ENCODE assay signal across 8 cellular contexts in the genomic region with DNA sequence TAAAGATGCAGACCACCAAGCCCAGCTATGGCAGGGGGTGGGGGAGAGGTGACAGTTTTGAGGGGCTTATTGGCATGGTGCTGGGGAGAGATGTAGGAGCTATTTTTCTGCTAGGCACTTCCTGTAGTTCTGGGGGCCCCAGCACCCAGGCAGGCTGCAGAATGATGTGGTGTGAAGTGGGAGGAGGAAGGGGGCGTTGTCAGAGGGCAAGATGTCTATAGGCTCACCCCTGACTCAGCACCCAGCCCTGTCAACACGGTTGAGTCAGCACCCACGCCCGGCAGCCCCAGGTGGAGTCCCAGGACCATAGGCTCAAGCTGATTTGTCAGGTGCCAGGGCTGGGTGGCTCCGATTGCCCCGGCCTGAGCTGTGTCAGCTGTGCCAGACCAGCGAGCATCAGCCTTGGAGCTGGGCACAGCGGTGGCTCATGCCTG. TPM values are rescaled to one million over a fixed set of nuclear protein-coding genes. Genes with fewer than 3 reads are reported as not detected.
DNase-seq lines count a peak whose midpoint lies in the region; ATAC-seq and TF ChIP-seq lines count a peak whose summit lies in the region.

No MANE protein-coding gene starts in this region.

- no peak overlapping the region for H2BK15ac ChIP-seq in mesendoderm (replicated peaks; ENCODE audit: low read depth)

- DNase-seq in D341Med (ENCODE audit: low spot score) (peak; percentile 47), mammary epithelial cell (peak; percentile 96), mesendoderm (peak; percentile 27), NCI-H82 treated with DMSO at 0.1 percent for 48 hours (lab: John Stamatoyannopoulos, UW; ENCODE audit: unreplicated experiment) (no peak)
- peak; percentile 90 for DNase-seq in activated CD4-positive, CD25-positive, alpha-beta regulatory T cell treated with anti-CD3 and anti-CD28 coated beads, Interleukin-2, amount 50 U/mL, for 16 hours (ENCODE audit: low read depth, low spot score)
- DNase-seq in stimulated activated naive CD4-positive, alpha-beta T cell treated with Interleukin-2 at 50 U/mL for 16 hours (lab: John Stamatoyannopoulos, UW): peak; percentile 97

- no peaks in the 10 kb centered on the region for H3K27me3 ChIP-seq in mammary epithelial cell (ENCODE audit: insufficient read depth, low read length)
- H3K27me3 ChIP-seq in mesendoderm (ENCODE audit: insufficient read depth, low read length, poor library complexity): peaks cover 28% of the 10 kb centered on the region

- 20% methylated on average over 3 of the region's 8 CpGs for WGBS in mammary epithelial cell (ENCODE audit: low coverage, missing lambda C conversion rate)
- WGBS in mesendoderm (ENCODE audit: extremely low coverage, insufficient coverage, low lambda C conversion rate): no CpG with 5 or more reads among the region's 8 CpGs

- H3K4me3 ChIP-seq in mammary epithelial cell (replicated peaks in 1 of 3; ENCODE audit: insufficient read depth in 1 of 3, low read depth in 2 of 3, low read length in 3 of 3) (no peak overlapping the region), mesendoderm (ENCODE audit: low read length) (no peak overlapping the region)

- no peak overlapping the region for H3K18ac ChIP-seq in mesendoderm (ENCODE audit: low read length)

- no TSS peak for BruUV-seq in mammary epithelial cell (replicated peaks; lab: Mats Ljungman, UMichigan)

- H2BK5ac ChIP-seq in mesendoderm (ENCODE audit: low read length): no peak overlapping the region

- no peaks in the 10 kb centered on the region for H3K9me3 ChIP-seq in mammary epithelial cell (replicated peaks; ENCODE audit: insufficient read depth, low read length)

- no peak overlapping the region for H2AFZ ChIP-seq in mammary epithelial cell (ENCODE audit: low read depth, low read length)

- no peak overlapping the region for H2BK120ac ChIP-seq in mesendoderm (ENCODE audit: low read depth, low read length)

- ATAC-seq in HG03439 (IDR thresholded peaks at IDR 0.05; ENCODE audit: unreplicated experiment) (peak; percentile 59), HG02840 (IDR thresholded peaks at IDR 0.05; ENCODE audit: low FRiP score, unreplicated experiment) (no peak)

- no peak overlapping the region for H4K5ac ChIP-seq in mesendoderm (ENCODE audit: low read length)

- H3K56ac ChIP-seq in mesendoderm (ENCODE audit: low read length): no peak overlapping the region

- H3K79me2 ChIP-seq in mammary epithelial cell (ENCODE audit: insufficient read depth, low read length): no peaks in the 10 kb centered on the region
- no peaks in the 10 kb centered on the region for H3K79me2 ChIP-seq in mesendoderm (ENCODE audit: control insufficient read depth, insufficient read depth, low read length)

- no peak overlapping the region for H2AK5ac ChIP-seq in mesendoderm (ENCODE audit: low read length)

- CTCF ChIA-PET in mammary epithelial cell (lab: Charles Lee; ENCODE audit: low non-redundant PET): interaction anchor here (0.6 kb wide), 1 partner anchor 68 kb away, joined by 5 read pairs; no protein-coding TSS in a partner anchor

- no peak overlapping the region for H3K4me2 ChIP-seq in mammary epithelial cell (ENCODE audit: insufficient read depth, low read depth, low read length)
- H3K4me2 ChIP-seq in mesendoderm (ENCODE audit: low read length): no peak overlapping the region

- no peaks in the 10 kb centered on the region for H4K20me1 ChIP-seq in mammary epithelial cell (ENCODE audit: insufficient read depth, low read length)

- no peak overlapping the region for H3K9ac ChIP-seq in mammary epithelial cell (ENCODE audit: insufficient read depth, low read length)
- no peak overlapping the region for H3K9ac ChIP-seq in mesendoderm (ENCODE audit: low read length)

- H3K79me1 ChIP-seq in mesendoderm (ENCODE audit: low read length): no peaks in the 10 kb centered on the region

- no peak for TF ChIP-seq CTCF in mammary epithelial cell (conservative IDR thresholded peaks at IDR 0.05 in 1 of 2, IDR thresholded peaks at IDR 0.05 in 1 of 2; ENCODE audit: extremely low read depth in 1 of 2, insufficient read depth in 1 of 2, low read depth in 1 of 2, low read length in 2 of 2)

- intact Hi-C loops in mammary epithelial cell (cut with micrococcal nuclease): loop anchor here (2.0 to 5.0 kb wide), 2 partner anchors 53 to 84 kb away; no protein-coding TSS in a partner anchor

- no peak overlapping the region for H4K8ac ChIP-seq in mesendoderm (ENCODE audit: low read depth, low read length)

- no peak overlapping the region for H3K4ac ChIP-seq in mesendoderm (ENCODE audit: low read depth, low read length)

- H3K4me1 ChIP-seq in mammary epithelial cell (ENCODE audit: insufficient read depth, low read length) (peaks cover 4% of the 10 kb centered on the region), mesendoderm (ENCODE audit: control insufficient read depth, low read depth, low read length) (no peaks in the 10 kb centered on the region)

- no peak overlapping the region for H3K23ac ChIP-seq in mesendoderm (ENCODE audit: low read length)

- no peaks in the 10 kb centered on the region for H3K36me3 ChIP-seq in mammary epithelial cell (ENCODE audit: insufficient read depth, low read length)
- no peaks in the 10 kb centered on the region for H3K36me3 ChIP-seq in mesendoderm (ENCODE audit: control insufficient read depth, insufficient read depth, low read length)

- dilution Hi-C loops in mammary epithelial cell (cut with HindIII; ENCODE audit: low sequenced_read_pairs): no loop called here

- in situ Hi-C loops in mammary epithelial cell (cut with MboI; ENCODE audit: low sequenced_read_pairs in 2 of 2): no loop called here

- H3K27ac ChIP-seq in mammary epithelial cell (ENCODE audit: insufficient read depth, low read depth, low read length) (no peak overlapping the region), mesendoderm (ENCODE audit: low read depth, low read length) (no peak overlapping the region)

RNA-seq across cellular contexts. Expression of a gene that starts 5.8 kb away (rescaled TPM):
- total RNA-seq in mammary epithelial cell: under 1 TPM in 1 of 2 donors, not detected in 1; 0.99 TPM
- 0.15 TPM for polyA plus RNA-seq in mammary epithelial cell
- polyA minus RNA-seq in mammary epithelial cell: not detected
- 0.87 TPM for polyA plus RNA-seq in mesendoderm (2013, experiment 1 of 2)
- 0.88 TPM for polyA plus RNA-seq in mesendoderm (2013, experiment 2 of 2)
